In the genomic region with DNA sequence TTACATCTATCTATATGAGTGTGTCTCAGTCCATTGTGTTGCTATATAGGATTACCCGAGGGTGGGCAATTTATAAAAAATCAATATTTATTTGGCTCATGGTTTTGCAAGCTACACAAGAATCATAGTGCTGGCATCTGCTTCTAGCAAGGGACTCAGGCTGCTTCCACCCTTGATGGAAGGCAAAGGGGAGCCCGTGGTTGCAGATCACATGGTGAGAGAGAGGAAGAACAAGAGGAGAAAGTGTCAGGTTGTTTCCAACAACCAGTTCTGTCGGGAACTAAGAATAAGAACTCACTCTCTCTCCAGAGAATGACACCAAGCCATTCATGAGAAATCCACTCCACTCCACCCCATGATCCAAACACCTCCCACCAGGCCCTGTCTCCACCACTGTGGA, we compare ENCODE assay signal across 23 cellular contexts.
"Had no signal": no experiment of that assay in that cellular context is flagged by ENCODE, and none has a peak within 500 bp of the region (broad histone marks: within the 10 kb centered on the region; RNA-seq: fewer than 3 reads in every experiment).

No MANE protein-coding gene starts in this region.

- H3K4me3 ChIP-seq: gastrocnemius medialis, mucosa of descending colon, pancreas, right lobe of liver, suprapubic skin, transverse colon, vagina had no signal

- H3K27me3 ChIP-seq: gastrocnemius medialis, neutrophil, pancreas, right lobe of liver, suprapubic skin, transverse colon, vagina had no signal

- H3K27ac ChIP-seq: epithelial cell of prostate, gastrocnemius medialis, neutrophil, pancreas, right lobe of liver, suprapubic skin, transverse colon, vagina had no signal

- DNase-seq: effector CD8-positive, alpha-beta T cell; endodermal cell; foreskin fibroblast; gastrocnemius medialis; head of caudate nucleus; mesenchymal stem cell; mucosa of descending colon; naive B cell; pancreas; right lobe of liver; small intestine; stimulated activated CD4-positive, alpha-beta T cell treated with anti-CD3 and anti-CD28 coated beads, Interleukin-15, amount 100 ng/mL, for 24 hours; stimulated activated CD4-positive, alpha-beta T cell treated with anti-CD3 and anti-CD28 coated beads, Interleukin-2, amount 100 ng/mL, for 48 hours; stimulated activated naive CD4-positive, alpha-beta T cell; stimulated activated naive CD8-positive, alpha-beta T cell treated with anti-CD3 and anti-CD28 coated beads, Interleukin-15, amount 100 ng/mL, for 72 hours; transverse colon had no signal

- ATAC-seq: esophagus mucosa; gastrocnemius medialis; left lobe of liver; mucosa of descending colon; natural killer cell treated with Interleukin-12 subunit alpha and Interleukin-12 subunit beta and Interleukin-15 and Interleukin-18, amount 100 ng/mL, for 72 hours; pancreas; right lobe of liver; stimulated activated naive CD8-positive, alpha-beta T cell treated with anti-CD3 and anti-CD28 coated beads, Interleukin-15, amount 100 ng/mL, for 72 hours had no signal

- H3K9me3 ChIP-seq: gastrocnemius medialis, mucosa of descending colon, neutrophil, pancreas, right lobe of liver, suprapubic skin, transverse colon, vagina had no signal

- H3K36me3 ChIP-seq: gastrocnemius medialis, neutrophil, pancreas, right lobe of liver, suprapubic skin, transverse colon, vagina had no signal

- H3K4me1 ChIP-seq: gastrocnemius medialis, pancreas, right lobe of liver, suprapubic skin, transverse colon, vagina had no signal
